ENCODE assay signal across 8 cellular contexts in genomic region chr17:45341389-45342158, GRCh38. TPM values are rescaled to one million over a fixed set of nuclear protein-coding genes. Genes with fewer than 3 reads are reported as not detected.
A peak's percentile ranks its signal among the peaks of the same experiment; 100 is the strongest.
DNase-seq lines count a peak whose midpoint lies in the region; ATAC-seq and TF ChIP-seq lines count a peak whose summit lies in the region.

No MANE protein-coding gene starts in this region.

- no peaks in the 10 kb centered on the region for H3K9me3 ChIP-seq in lung (ENCODE audit: control insufficient read depth in 2 of 2, insufficient read depth in 1 of 2, low read length in 1 of 2)
- H3K9me3 ChIP-seq in CD4-positive, alpha-beta memory T cell (ENCODE audit: control insufficient read depth in 1 of 2, low read length in 2 of 2), result no peaks in the 10 kb centered on the region

- no peaks in the 10 kb centered on the region for H3K4me1 Mint-ChIP-seq in stimulated activated effector memory CD8-positive, alpha-beta T cell treated with anti-CD3 and anti-CD28 coated beads, Interleukin-12 subunit alpha, Interleukin-12 subunit beta, amount 100 ng/mL, for 72 hours
- no peaks in the 10 kb centered on the region for H3K4me1 Mint-ChIP-seq in CD4-positive, alpha-beta memory T cell

- no peaks in the 10 kb centered on the region for H3K36me3 ChIP-seq in lung (ENCODE audit: control insufficient read depth in 2 of 2, insufficient read depth in 2 of 2, low read length in 2 of 2)
- no peaks in the 10 kb centered on the region for H3K36me3 ChIP-seq in CD4-positive, alpha-beta memory T cell (ENCODE audit: insufficient read depth, low read length)

- H3K27ac ChIP-seq in coronary artery (peak overlapping the region in 1 of 2 donors; percentile 73), lung (ENCODE audit: low read depth in 1 of 2, low read length in 1 of 2) (peak overlapping the region; percentile 30 to 49)
- no peak overlapping the region for H3K27ac ChIP-seq in CD4-positive, alpha-beta memory T cell (ENCODE audit: low read depth, low read length)

- no peak overlapping the region for H3K4me3 Mint-ChIP-seq in stimulated activated effector memory CD8-positive, alpha-beta T cell treated with anti-CD3 and anti-CD28 coated beads, Interleukin-12 subunit alpha, Interleukin-12 subunit beta, amount 100 ng/mL, for 72 hours
- no peak overlapping the region for H3K4me3 Mint-ChIP-seq in CD4-positive, alpha-beta memory T cell

- ATAC-seq in lung (ENCODE audit: insufficient read depth, low FRiP score), result peak; percentile 54
- ATAC-seq in stimulated activated effector memory CD8-positive, alpha-beta T cell treated with anti-CD3 and anti-CD28 coated beads, Interleukin-12 subunit alpha, Interleukin-12 subunit beta, amount 100 ng/mL, for 72 hours, result no peak

- CTCF ChIA-PET in CD4-positive, alpha-beta memory T cell (lab: Charles Lee; ENCODE audit: partially characterized antibody), result no interaction called here

- DNase-seq in AG08395 (ENCODE audit: low spot score) (peak; percentile 88), KBM-7 (peak; percentile 17), coronary artery (ENCODE audit: low spot score) (peak; percentile 74), lung (ENCODE audit: low spot score) (peak; percentile 54), putamen (ENCODE audit: low spot score) (no peak)
- no peak for DNase-seq in stimulated activated CD4-positive, alpha-beta T cell treated with anti-CD3 and anti-CD28 coated beads, Interleukin-4, amount 100 ng/mL, for 24 hours
- DNase-seq in stimulated activated effector memory CD8-positive, alpha-beta T cell treated with anti-CD3 and anti-CD28 coated beads, Interleukin-12 subunit alpha, Interleukin-12 subunit beta, amount 100 ng/mL, for 72 hours (ENCODE audit: low spot score in 2 of 2), result no peak
- no peak for DNase-seq in CD4-positive, alpha-beta memory T cell

- H3K4me1 ChIP-seq in lung (ENCODE audit: control insufficient read depth in 2 of 2, insufficient read depth in 2 of 2, low read length in 2 of 2), result peaks cover 0 to 17% of the 10 kb centered on the region in 2 donors
- H3K4me1 ChIP-seq in CD4-positive, alpha-beta memory T cell (ENCODE audit: insufficient read depth, low read length), result no peaks in the 10 kb centered on the region

- H3K27me3 Mint-ChIP-seq in CD4-positive, alpha-beta memory T cell, result peaks cover 0 to 3% of the 10 kb centered on the region in 2 donors

- H3K9me3 Mint-ChIP-seq in stimulated activated effector memory CD8-positive, alpha-beta T cell treated with anti-CD3 and anti-CD28 coated beads, Interleukin-12 subunit alpha, Interleukin-12 subunit beta, amount 100 ng/mL, for 72 hours, result no peaks in the 10 kb centered on the region
- no peaks in the 10 kb centered on the region for H3K9me3 Mint-ChIP-seq in CD4-positive, alpha-beta memory T cell

- 49 to 58% methylated on average over 14 of the region's 14 CpGs for WGBS in lung, 2 donors

- in situ Hi-C loops in KBM-7 (cut with MboI; ENCODE audit: low pct_unique_long_range_greater_than_20kb, low sequenced_read_pairs), result no loop called here

- TF ChIP-seq CTCF in coronary artery (IDR thresholded peaks at IDR 0.05) (no peak), lung (IDR thresholded peaks at IDR 0.05; ENCODE audit: control extremely low read depth, extremely low read depth) (no peak)

- no peak overlapping the region for H3K27ac Mint-ChIP-seq in stimulated activated effector memory CD8-positive, alpha-beta T cell treated with anti-CD3 and anti-CD28 coated beads, Interleukin-12 subunit alpha, Interleukin-12 subunit beta, amount 100 ng/mL, for 72 hours
- H3K27ac Mint-ChIP-seq in CD4-positive, alpha-beta memory T cell, result peak overlapping the region in 2 of 7 donors; percentile 56 to 77

- H3K36me3 Mint-ChIP-seq in stimulated activated effector memory CD8-positive, alpha-beta T cell treated with anti-CD3 and anti-CD28 coated beads, Interleukin-12 subunit alpha, Interleukin-12 subunit beta, amount 100 ng/mL, for 72 hours, result no peaks in the 10 kb centered on the region
- no peaks in the 10 kb centered on the region for H3K36me3 Mint-ChIP-seq in CD4-positive, alpha-beta memory T cell

- POLR2A ChIA-PET in CD4-positive, alpha-beta memory T cell (lab: Charles Lee; ENCODE audit: partially characterized antibody), result no interaction called here

- intact Hi-C loops in CD4-positive, alpha-beta memory T cell (cut with micrococcal nuclease), result no loop called here

- no peaks in the 10 kb centered on the region for H3K27me3 ChIP-seq in lung (ENCODE audit: control insufficient read depth, insufficient read depth)
- no peaks in the 10 kb centered on the region for H3K27me3 ChIP-seq in CD4-positive, alpha-beta memory T cell (ENCODE audit: insufficient read depth, low read length)

- no peak overlapping the region for H3K4me3 ChIP-seq in coronary artery
- no peak overlapping the region for H3K4me3 ChIP-seq in lung
- no peak overlapping the region for H3K4me3 ChIP-seq in CD4-positive, alpha-beta memory T cell (ENCODE audit: low read length in 2 of 2)

RNA-seq across cellular contexts. Expression of gene MAP3K14, which starts 24.8 kb away (rescaled TPM):
- total RNA-seq in lung, result 10 to 100 TPM in 1 of 2 donors, 1 to 10 TPM in 1; 5.9 to 13.5 TPM
- 1 to 10 TPM; 6.4 to 9.2 TPM for polyA plus RNA-seq in lung
- total RNA-seq in CD4-positive, alpha-beta memory T cell, result 10 to 100 TPM; 48.7 to 49.3 TPM
- 10 to 100 TPM in 1 of 2 donors, 1 to 10 TPM in 1; 2.3 to 14.5 TPM for polyA plus RNA-seq in CD4-positive, alpha-beta memory T cell

Comparison
In these comparisons a context has a peak if more than half of its experiments do, and no peak if none do; other contexts are left out.
1. DNase-seq: peak in AG08395 (single experiment), KBM-7 (single experiment), coronary artery (single experiment) and lung (single experiment); none in stimulated activated CD4-positive, alpha-beta T cell treated with anti-CD3 and anti-CD28 coated beads, Interleukin-4, amount 100 ng/mL, for 24 hours (single experiment), stimulated activated effector memory CD8-positive, alpha-beta T cell treated with anti-CD3 and anti-CD28 coated beads, Interleukin-12 subunit alpha, Interleukin-12 subunit beta, amount 100 ng/mL, for 72 hours (0 of 2), putamen (single experiment) and CD4-positive, alpha-beta memory T cell (0 of 5).